Comparison of ENCODE assay signal across 7 cellular contexts in genomic region chr1:34745666-34746065, GRCh38. TPM values are rescaled to one million over a fixed set of nuclear protein-coding genes. Genes with fewer than 3 reads are reported as not detected.
"Had no signal": no experiment of that assay in that cellular context is flagged by ENCODE, and none has a peak within 500 bp of the region (broad histone marks: within the 10 kb centered on the region; RNA-seq: fewer than 3 reads in every experiment).

No MANE protein-coding gene starts in this region.

- DNase-seq: GM23248, GOT3, H9, HCEC 1CT, IMR-90 had no signal

- H3K27ac ChIP-seq: GM23248 had no signal

- H3K4me3 ChIP-seq: GM23248, K562 had no signal

RNA-seq across cellular contexts. Expression of gene GJB5, which starts 9.2 kb away (rescaled TPM):
- total RNA-seq: GM23248, HT-29, IMR-90, K562 had no signal

RNA-seq across cellular contexts. Expression of gene GJB4, which starts 13.9 kb away (rescaled TPM):
- total RNA-seq: GM23248, H9, IMR-90, K562 had no signal
- polyA plus RNA-seq: GM23248, IMR-90 had no signal

RNA-seq across cellular contexts. Expression of gene GJB3, which starts 35.3 kb away (rescaled TPM):
- total RNA-seq: IMR-90, K562 had no signal
- polyA plus RNA-seq: GM23248, IMR-90, K562 had no signal

RNA-seq across cellular contexts. Expression of gene GJA4, which starts 47.1 kb away (rescaled TPM):
- total RNA-seq: GM23248, HT-29, IMR-90 had no signal
- polyA plus RNA-seq: GM23248, IMR-90 had no signal
